In genomic region chr14:68734231-68734732, GRCh38 we compare ENCODE assay signal across 8 cellular contexts. TPM values are rescaled to one million over a fixed set of nuclear protein-coding genes. Genes with fewer than 3 reads are reported as not detected.
DNase-seq lines count a peak whose midpoint lies in the region; ATAC-seq and TF ChIP-seq lines count a peak whose summit lies in the region.

No MANE protein-coding gene starts in this region.

- H3K9me3 Mint-ChIP-seq in progenitor cell of endocrine pancreas (ENCODE audit: low read depth): no peaks in the 10 kb centered on the region

- no peaks in the 10 kb centered on the region for H3K36me3 Mint-ChIP-seq in progenitor cell of endocrine pancreas (ENCODE audit: insufficient read depth)

- H3K4me1 Mint-ChIP-seq in progenitor cell of endocrine pancreas (ENCODE audit: low read depth): peaks cover 28% of the 10 kb centered on the region

- peaks cover 5% of the 10 kb centered on the region for H3K27me3 Mint-ChIP-seq in progenitor cell of endocrine pancreas

- ATAC-seq in GM18909 (IDR thresholded peaks at IDR 0.05; ENCODE audit: poor library complexity, unreplicated experiment): peak; percentile 70
- no peak for ATAC-seq in Right ventricle myocardium superior (ENCODE audit: poor library complexity)

- no peak for TF ChIP-seq CTCF in progenitor cell of endocrine pancreas (IDR thresholded peaks at IDR 0.05; ENCODE audit: unreplicated experiment)

- in situ Hi-C loops in KBM-7 (cut with MboI; ENCODE audit: low pct_unique_long_range_greater_than_20kb, low sequenced_read_pairs): no loop called here

- H3K27ac Mint-ChIP-seq in progenitor cell of endocrine pancreas: peak overlapping the region; percentile 15

- DNase-seq in KBM-7 (peak; percentile 80), progenitor cell of endocrine pancreas (ENCODE audit: low spot score, unreplicated experiment) (no peak), EL (no peak), Right ventricle myocardium superior (no peak), GM03348 (ENCODE audit: low spot score) (no peak), NCI-H2081 (lab: John Stamatoyannopoulos, UW) (no peak)
- peak; percentile 67 to 69 for DNase-seq in activated T-cell treated with anti-CD3 and anti-CD28 coated beads, Interleukin-2, amount 50 U/mL, for 48 hours

- intact Hi-C loops in Right ventricle myocardium superior (cut with DNase I): loop anchor here (5.0 kb wide), 1 partner anchor 58 kb away; the partner anchor contains the start of gene ZFP36L1

- no peak overlapping the region for H3K4me3 Mint-ChIP-seq in progenitor cell of endocrine pancreas (ENCODE audit: low read depth)

RNA-seq across cellular contexts. Expression of gene ZFP36L1, which starts 58.6 kb away (rescaled TPM):
- total RNA-seq in progenitor cell of endocrine pancreas (325 and 368 TPM in 2 replicates), Right ventricle myocardium superior (45.5 TPM)

Comparison
In these comparisons a context has a peak if more than half of its experiments do, and no peak if none do; other contexts are left out.
1. DNase-seq: peak in KBM-7 (single experiment) and activated T-cell treated with anti-CD3 and anti-CD28 coated beads, Interleukin-2, amount 50 U/mL, for 48 hours (2 of 2); none in progenitor cell of endocrine pancreas (single experiment), EL (single experiment), Right ventricle myocardium superior (single experiment), GM03348 (single experiment) and NCI-H2081 (0 of 2).